Comparison of ENCODE assay signal across 8 cellular contexts in genomic region chr17:46212634-46213435, GRCh38. TPM values are rescaled to one million over a fixed set of nuclear protein-coding genes. Genes with fewer than 3 reads are reported as not detected.
A peak's percentile ranks its signal among the peaks of the same experiment; 100 is the strongest.
DNase-seq lines count a peak whose midpoint lies in the region; ATAC-seq and TF ChIP-seq lines count a peak whose summit lies in the region.

No MANE protein-coding gene starts in this region.

- no peaks in the 10 kb centered on the region for H3K9me3 Mint-ChIP-seq in stimulated activated effector memory CD8-positive, alpha-beta T cell treated with anti-CD3 and anti-CD28 coated beads, Interleukin-12 subunit alpha, Interleukin-12 subunit beta, amount 100 ng/mL, for 72 hours

- H3K27me3 ChIP-seq in right lobe of liver = no peaks in the 10 kb centered on the region

- DNase-seq in A172 (ENCODE audit: low spot score) (peak; percentile 63), NCI-H2196 treated with DMSO at 0.1 percent for 48 hours (lab: John Stamatoyannopoulos, UW; ENCODE audit: unreplicated experiment) (peak; percentile 81), coronary artery (ENCODE audit: low spot score) (no peak), right lobe of liver (peak in 1 of 3 donors; percentile 53)
- peak; percentile 35 to 69 for DNase-seq in stimulated activated effector memory CD8-positive, alpha-beta T cell treated with anti-CD3 and anti-CD28 coated beads, Interleukin-12 subunit alpha, Interleukin-12 subunit beta, amount 100 ng/mL, for 72 hours (ENCODE audit: low spot score in 2 of 2)

- peaks cover 20% of the 10 kb centered on the region for H3K4me1 Mint-ChIP-seq in stimulated activated effector memory CD8-positive, alpha-beta T cell treated with anti-CD3 and anti-CD28 coated beads, Interleukin-12 subunit alpha, Interleukin-12 subunit beta, amount 100 ng/mL, for 72 hours

- no peaks in the 10 kb centered on the region for H3K9me3 ChIP-seq in right lobe of liver

- peaks cover 81% of the 10 kb centered on the region for H3K36me3 Mint-ChIP-seq in stimulated activated effector memory CD8-positive, alpha-beta T cell treated with anti-CD3 and anti-CD28 coated beads, Interleukin-12 subunit alpha, Interleukin-12 subunit beta, amount 100 ng/mL, for 72 hours

- WGBS in right lobe of liver (ENCODE audit: insufficient coverage, low coverage, low lambda C conversion rate, missing lambda C conversion rate) = 34% methylated on average over 11 of the region's 11 CpGs

- H3K27ac ChIP-seq in coronary artery (peak overlapping the region in 1 of 2 donors; percentile 60), right lobe of liver (no peak overlapping the region)

- peaks cover 0 to 4% (median 0%) of the 10 kb centered on the region in 4 donors for H3K4me1 ChIP-seq in right lobe of liver

- peak; percentile 71 for TF ChIP-seq CTCF in GM12874 (IDR thresholded peaks at IDR 0.05; ENCODE audit: insufficient read depth, low read depth, low read length)
- TF ChIP-seq CTCF in WI38 (IDR thresholded peaks at IDR 0.05; ENCODE audit: low read depth, low read length) = peak; percentile 73
- TF ChIP-seq CTCF in coronary artery (IDR thresholded peaks at IDR 0.05) = peak; percentile 46
- TF ChIP-seq CTCF in right lobe of liver (IDR thresholded peaks at IDR 0.05) = peak; percentile 65 to 93 (median 84)

- H3K4me3 ChIP-seq in WI38 (ENCODE audit: low read depth, low read length) (no peak overlapping the region), coronary artery (no peak overlapping the region), right lobe of liver (no peak overlapping the region)

- no peak overlapping the region for H3K4me3 Mint-ChIP-seq in stimulated activated effector memory CD8-positive, alpha-beta T cell treated with anti-CD3 and anti-CD28 coated beads, Interleukin-12 subunit alpha, Interleukin-12 subunit beta, amount 100 ng/mL, for 72 hours

- no peak overlapping the region for H3K27ac Mint-ChIP-seq in stimulated activated effector memory CD8-positive, alpha-beta T cell treated with anti-CD3 and anti-CD28 coated beads, Interleukin-12 subunit alpha, Interleukin-12 subunit beta, amount 100 ng/mL, for 72 hours

- TF ChIP-seq POLR2A in right lobe of liver (IDR thresholded peaks at IDR 0.05) = no peak

- peaks cover 0 to 8% (median 0%) of the 10 kb centered on the region in 4 donors for H3K36me3 ChIP-seq in right lobe of liver

- peak; percentile 86 to 97 (median 92) for ATAC-seq in right lobe of liver
- peak; percentile 83 for ATAC-seq in stimulated activated effector memory CD8-positive, alpha-beta T cell treated with anti-CD3 and anti-CD28 coated beads, Interleukin-12 subunit alpha, Interleukin-12 subunit beta, amount 100 ng/mL, for 72 hours
- ATAC-seq in GM18511 (IDR thresholded peaks at IDR 0.05; ENCODE audit: unreplicated experiment) = no peak

- intact Hi-C loops in right lobe of liver (cut with DNase I) = loop anchor here in 1 of 2 donors (10.0 kb wide), 2 partner anchors 168 to 208 kb away; no protein-coding TSS in a partner anchor

RNA-seq across cellular contexts. Expression of gene KANSL1, which starts 19.6 kb away (rescaled TPM):
- total RNA-seq in A172 (2014; rRNA removed; shearing (Covaris generic)) = 21.6 and 24.9 TPM in 2 replicates
- 10 to 100 TPM; 23.1 to 29.5 (median 25.9) TPM for total RNA-seq in right lobe of liver
